Comparison of ENCODE assay signal across 9 cellular contexts in the genomic region with DNA sequence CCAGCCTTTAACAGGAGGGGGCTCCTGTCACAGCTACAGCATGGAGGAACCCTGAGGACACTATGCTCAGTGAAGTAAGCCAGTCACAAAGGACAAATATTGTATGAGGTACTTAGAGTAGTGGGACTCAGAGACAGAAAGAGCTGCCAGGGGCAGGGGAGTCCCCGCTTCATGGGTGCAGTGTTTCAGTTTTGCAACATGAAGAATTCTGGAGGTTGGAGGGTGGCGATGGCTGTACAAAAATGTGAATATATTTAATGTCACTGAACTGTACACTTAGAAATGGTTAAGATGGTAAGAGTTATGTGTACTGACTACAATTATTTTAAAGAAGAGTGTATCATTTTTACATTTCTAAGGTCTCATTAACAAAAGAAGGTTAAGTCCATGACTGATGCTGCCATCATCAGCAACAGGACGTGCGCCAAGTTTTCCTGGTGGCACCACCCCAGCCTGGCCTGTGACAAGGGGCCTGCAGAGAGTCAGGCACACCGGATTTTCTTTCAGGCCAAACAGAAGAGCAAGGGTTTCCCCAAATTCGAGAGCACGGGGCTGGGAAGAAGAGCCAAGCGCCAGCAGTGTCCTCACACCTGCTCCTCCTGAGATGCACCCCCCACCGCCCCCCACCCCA. TPM values are rescaled to one million over a fixed set of nuclear protein-coding genes. Genes with fewer than 3 reads are reported as not detected.
DNase-seq lines count a peak whose midpoint lies in the region; ATAC-seq and TF ChIP-seq lines count a peak whose summit lies in the region.
"Had no signal": no experiment of that assay in that cellular context is flagged by ENCODE, and none has a peak within 500 bp of the region (broad histone marks: within the 10 kb centered on the region; RNA-seq: fewer than 3 reads in every experiment).

No MANE protein-coding gene starts in this region.

- H3K27ac Mint-ChIP-seq in T-helper 17 cell = no peak overlapping the region
- H3K27ac Mint-ChIP-seq in stimulated activated memory B cell treated with anti-CD40 and anti-IgM and Interleukin-4, amounts not matched to agents 10 μg/mL and 1 μg/mL and 100 μg/mL, for 72 hours = peak overlapping the region; percentile 40

- H3K4me3 ChIP-seq in SK-N-SH (ENCODE audit: low read depth in 2 of 2, low read length in 1 of 2) = no peak overlapping the region

- POLR2A ChIA-PET in SK-N-SH (lab: Yijun Ruan, JAX) = interaction anchor here (1.0 kb wide), 1 partner anchor 22 kb away, joined by 3 read pairs; no protein-coding TSS in a partner anchor

- H3K9me3 ChIP-seq in SK-N-SH (no peaks in the 10 kb centered on the region), T-helper 17 cell (ENCODE audit: control insufficient read depth, low read length, poor library complexity, severe bottlenecking) (no peaks in the 10 kb centered on the region)

- no peak overlapping the region for H3K27ac ChIP-seq in SK-N-SH (ENCODE audit: low read depth in 2 of 2, low read length in 1 of 2)
- H3K27ac ChIP-seq: epithelial cell of prostate had no signal

- WGBS in SK-N-SH (ENCODE audit: low lambda C conversion rate) = 50% methylated on average over 5 of the region's 9 CpGs

- no peaks in the 10 kb centered on the region for H3K36me3 ChIP-seq in SK-N-SH (replicated peaks in 1 of 2; ENCODE audit: control insufficient read depth in 1 of 2, insufficient read depth in 2 of 2, low read length in 1 of 2)

- H3K4me2 ChIP-seq in SK-N-SH = 0 out of 2 replicates have a peak overlapping the region, but pooled peaks have one; percentile 5

- no peaks in the 10 kb centered on the region for H3K27me3 ChIP-seq in SK-N-SH (ENCODE audit: insufficient read depth)

- no peak for TF ChIP-seq CTCF in SK-N-SH (IDR thresholded peaks at IDR 0.05)

- H3K9ac ChIP-seq in SK-N-SH = no peak overlapping the region

- no peaks in the 10 kb centered on the region for H3F3A ChIP-seq in SK-N-SH (replicated peaks; ENCODE audit: insufficient read depth)

- no peaks in the 10 kb centered on the region for H4K20me1 ChIP-seq in SK-N-SH (ENCODE audit: insufficient read depth)

- no peaks in the 10 kb centered on the region for H3K27me3 Mint-ChIP-seq in T-helper 17 cell
- no peaks in the 10 kb centered on the region for H3K27me3 Mint-ChIP-seq in stimulated activated memory B cell treated with anti-CD40 and anti-IgM and Interleukin-4, amounts not matched to agents 10 μg/mL and 1 μg/mL and 100 μg/mL, for 72 hours

- H3K4me1 Mint-ChIP-seq in T-helper 17 cell = peaks cover 10% of the 10 kb centered on the region
- H3K4me1 Mint-ChIP-seq in stimulated activated memory B cell treated with anti-CD40 and anti-IgM and Interleukin-4, amounts not matched to agents 10 μg/mL and 1 μg/mL and 100 μg/mL, for 72 hours = peaks cover 13% of the 10 kb centered on the region

- H3K4me1 ChIP-seq in SK-N-SH (ENCODE audit: control insufficient read depth in 1 of 2, insufficient read depth in 2 of 2, low read depth in 1 of 2, low read length in 1 of 2) = peaks cover 0 to 10% of the 10 kb centered on the region in 2 experiments; a peak in 1 of 4 replicates

- intact Hi-C loops in left ventricle myocardium superior (cut with micrococcal nuclease) = loop anchor here (2.0 kb wide), 1 partner anchor 225 kb away; no protein-coding TSS in a partner anchor

- H3K4me3 Mint-ChIP-seq in T-helper 17 cell = peak overlapping the region; percentile 63
- H3K4me3 Mint-ChIP-seq in stimulated activated memory B cell treated with anti-CD40 and anti-IgM and Interleukin-4, amounts not matched to agents 10 μg/mL and 1 μg/mL and 100 μg/mL, for 72 hours = peak overlapping the region; percentile 46

- DNase-seq in SK-N-SH (no peak), T-helper 17 cell (no peak), left ventricle myocardium superior (no peak), NCI-H1048 (lab: John Stamatoyannopoulos, UW) (no peak), mesenteric fat pad (ENCODE audit: low spot score) (no peak)

- peaks cover 3% of the 10 kb centered on the region for H3K36me3 Mint-ChIP-seq in T-helper 17 cell (ENCODE audit: low read depth)
- H3K36me3 Mint-ChIP-seq in stimulated activated memory B cell treated with anti-CD40 and anti-IgM and Interleukin-4, amounts not matched to agents 10 μg/mL and 1 μg/mL and 100 μg/mL, for 72 hours = peaks cover 6% of the 10 kb centered on the region

- H3K9me3 Mint-ChIP-seq in stimulated activated memory B cell treated with anti-CD40 and anti-IgM and Interleukin-4, amounts not matched to agents 10 μg/mL and 1 μg/mL and 100 μg/mL, for 72 hours = no peaks in the 10 kb centered on the region

- no peaks in the 10 kb centered on the region for H3K79me2 ChIP-seq in SK-N-SH (ENCODE audit: insufficient read depth)

- H2AFZ ChIP-seq in SK-N-SH (ENCODE audit: low read depth) = peak overlapping the region; percentile 66; the same call in 1 of the 2 replicates

- ATAC-seq in SK-N-SH treated with all-trans-retinoic acid at 6 μM for 48 hours (no peak; the same call in 2 of the 3 replicates), T-helper 17 cell (no peak), left ventricle myocardium superior (peak; percentile 26), HG03442 (IDR thresholded peaks at IDR 0.05; ENCODE audit: unreplicated experiment) (no peak)
- peak; percentile 51 for ATAC-seq in stimulated activated memory B cell treated with anti-CD40 and anti-IgM and Interleukin-4, amounts not matched to agents 10 μg/mL and 1 μg/mL and 100 μg/mL, for 72 hours

- H3K9me2 ChIP-seq in SK-N-SH = no peaks in the 10 kb centered on the region

- no peak for TF ChIP-seq EP300 in SK-N-SH (IDR thresholded peaks at IDR 0.05; ENCODE audit: borderline replicate concordance in 1 of 2, low read depth in 1 of 2, low read length in 1 of 2)

- no peak for TF ChIP-seq RAD21 in SK-N-SH (IDR thresholded peaks at IDR 0.05; ENCODE audit: low read length)

- CTCF ChIA-PET in SK-N-SH (lab: Yijun Ruan, JAX) = interaction anchor here (0.7 to 8.7 kb wide), 9 partner anchors 12 to 239 kb away, joined by 3 to 90 read pairs (median 3); a partner anchor contains a TSS

TF ChIP-seq in SK-N-SH, 30 proteins besides CTCF, POLR2A, EP300 and RAD21 (continues in another document):
- TF ChIP-seq RXRA (IDR thresholded peaks at IDR 0.05; ENCODE audit: borderline replicate concordance, low read depth) = no peak
- TF ChIP-seq, protein P1, sequence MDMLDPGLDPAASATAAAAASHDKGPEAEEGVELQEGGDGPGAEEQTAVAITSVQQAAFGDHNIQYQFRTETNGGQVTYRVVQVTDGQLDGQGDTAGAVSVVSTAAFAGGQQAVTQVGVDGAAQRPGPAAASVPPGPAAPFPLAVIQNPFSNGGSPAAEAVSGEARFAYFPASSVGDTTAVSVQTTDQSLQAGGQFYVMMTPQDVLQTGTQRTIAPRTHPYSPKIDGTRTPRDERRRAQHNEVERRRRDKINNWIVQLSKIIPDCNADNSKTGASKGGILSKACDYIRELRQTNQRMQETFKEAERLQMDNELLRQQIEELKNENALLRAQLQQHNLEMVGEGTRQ (IDR thresholded peaks at IDR 0.05; ENCODE audit: borderline replicate concordance, low read depth, low read length) = no peak
- no peak for TF ChIP-seq SMC3 (IDR thresholded peaks at IDR 0.05; ENCODE audit: low read depth, low read length)
- no peak for TF ChIP-seq GATA2 (CRISPR knock-in tag; IDR thresholded peaks at IDR 0.05)
- TF ChIP-seq TCF12 (IDR thresholded peaks at IDR 0.05) = no peak
- no peak for TF ChIP-seq GABPA (IDR thresholded peaks at IDR 0.05; ENCODE audit: low read depth)
- TF ChIP-seq SIN3A (IDR thresholded peaks at IDR 0.05; ENCODE audit: borderline replicate concordance, low read depth, low read length) = no peak
- no peak for TF ChIP-seq FOSL2 (IDR thresholded peaks at IDR 0.05; ENCODE audit: borderline replicate concordance, low read depth)
- no peak for TF ChIP-seq NFIC (IDR thresholded peaks at IDR 0.05; ENCODE audit: borderline replicate concordance)

TF ChIP-seq in SK-N-SH treated with all-trans-retinoic acid at 6 μM for 48 hours, 23 proteins besides CTCF, POLR2A, EP300 and RAD21:
- TF ChIP-seq, protein P2, sequence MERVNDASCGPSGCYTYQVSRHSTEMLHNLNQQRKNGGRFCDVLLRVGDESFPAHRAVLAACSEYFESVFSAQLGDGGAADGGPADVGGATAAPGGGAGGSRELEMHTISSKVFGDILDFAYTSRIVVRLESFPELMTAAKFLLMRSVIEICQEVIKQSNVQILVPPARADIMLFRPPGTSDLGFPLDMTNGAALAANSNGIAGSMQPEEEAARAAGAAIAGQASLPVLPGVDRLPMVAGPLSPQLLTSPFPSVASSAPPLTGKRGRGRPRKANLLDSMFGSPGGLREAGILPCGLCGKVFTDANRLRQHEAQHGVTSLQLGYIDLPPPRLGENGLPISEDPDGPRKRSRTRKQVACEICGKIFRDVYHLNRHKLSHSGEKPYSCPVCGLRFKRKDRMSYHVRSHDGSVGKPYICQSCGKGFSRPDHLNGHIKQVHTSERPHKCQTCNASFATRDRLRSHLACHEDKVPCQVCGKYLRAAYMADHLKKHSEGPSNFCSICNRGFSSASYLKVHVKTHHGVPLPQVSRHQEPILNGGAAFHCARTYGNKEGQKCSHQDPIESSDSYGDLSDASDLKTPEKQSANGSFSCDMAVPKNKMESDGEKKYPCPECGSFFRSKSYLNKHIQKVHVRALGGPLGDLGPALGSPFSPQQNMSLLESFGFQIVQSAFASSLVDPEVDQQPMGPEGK (CRISPR knock-in tag; IDR thresholded peaks at IDR 0.05; ENCODE audit: borderline replicate concordance) = no peak
- TF ChIP-seq SNAI2 (CRISPR knock-in tag; IDR thresholded peaks at IDR 0.05) (no peak), OSR1 (CRISPR knock-in tag; IDR thresholded peaks at IDR 0.05) (no peak), TOX (CRISPR knock-in tag; IDR thresholded peaks at IDR 0.05; ENCODE audit: borderline replicate concordance) (no peak), ESRRG (CRISPR knock-in tag; IDR thresholded peaks at IDR 0.05) (no peak), ZNF8 (CRISPR knock-in tag; IDR thresholded peaks at IDR 0.05) (no peak)

RNA-seq across cellular contexts. Expression of a gene that starts 22.1 kb away (rescaled TPM):
- polyA plus RNA-seq in SK-N-SH (2012; rRNA removed) = 2.4 and 2.7 TPM in 2 replicates
- 1.9 and 2.8 TPM in 2 replicates for polyA plus RNA-seq in SK-N-SH (2012; cell fraction: cytosol; rRNA removed)
- polyA plus RNA-seq in SK-N-SH (2012; cell fraction: nucleus; rRNA removed) = 4.6 and 5.4 TPM in 2 replicates
- total RNA-seq in T-helper 17 cell (1 to 10 TPM; 3.5 to 4.6 TPM), left ventricle myocardium superior (3.2 TPM), mesenteric fat pad (2.2 TPM)

RNA-seq across cellular contexts. Expression of a gene that starts 47.7 kb away (rescaled TPM):
- polyA plus RNA-seq in SK-N-SH (2012; rRNA removed) = 76.2 and 85.1 TPM in 2 replicates
- polyA plus RNA-seq in SK-N-SH (2012; cell fraction: cytosol; rRNA removed) = 29.3 and 38.8 TPM in 2 replicates
- polyA plus RNA-seq in SK-N-SH (2012; cell fraction: nucleus; rRNA removed) = 289 and 297 TPM in 2 replicates
- total RNA-seq in T-helper 17 cell (10 to 100 TPM; 59.4 to 69.3 TPM), left ventricle myocardium superior (25.7 TPM), mesenteric fat pad (23.6 TPM)

Comparison
In these comparisons a context has a peak if more than half of its experiments do, and no peak if none do; other contexts are left out.
1. ATAC-seq: peak in left ventricle myocardium superior (single experiment) and stimulated activated memory B cell treated with anti-CD40 and anti-IgM and Interleukin-4, amounts not matched to agents 10 μg/mL and 1 μg/mL and 100 μg/mL, for 72 hours (single experiment); none in SK-N-SH treated with all-trans-retinoic acid at 6 μM for 48 hours (single experiment), T-helper 17 cell (single experiment) and HG03442 (single experiment).